Comparison of ENCODE assay signal across 21 cellular contexts in the genomic region with DNA sequence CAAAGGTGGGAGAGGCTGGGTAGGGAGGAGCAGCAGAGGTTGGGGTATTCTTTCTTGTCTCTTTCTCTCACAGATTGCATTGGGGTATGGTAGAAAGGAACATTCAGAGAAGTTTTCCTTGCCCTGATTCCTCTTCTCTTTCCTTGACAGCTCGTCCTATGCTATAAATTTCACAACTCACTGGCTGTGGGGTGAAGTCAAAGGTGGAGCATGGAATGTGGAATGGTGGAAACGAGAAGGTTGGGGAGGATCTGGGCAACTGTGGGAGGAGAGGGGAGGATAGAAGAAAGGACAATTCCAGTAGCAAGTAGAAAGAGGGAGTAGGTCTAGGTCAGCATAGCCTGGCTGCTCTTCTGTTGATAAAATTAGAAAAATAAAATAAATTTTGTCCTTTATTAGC.
"Had no signal": no experiment of that assay in that cellular context is flagged by ENCODE, and none has a peak within 500 bp of the region (broad histone marks: within the 10 kb centered on the region; RNA-seq: fewer than 3 reads in every experiment).

No MANE protein-coding gene starts in this region.

- H3K9me3 ChIP-seq: gastrocnemius medialis, heart right ventricle, mucosa of descending colon, ovary, suprapubic skin, thyroid gland, upper lobe of left lung, uterus had no signal

- H3K36me3 ChIP-seq: gastrocnemius medialis, heart right ventricle, ovary, suprapubic skin, thyroid gland, upper lobe of left lung, uterus had no signal

- H3K4me3 ChIP-seq: gastrocnemius medialis, heart right ventricle, mucosa of descending colon, ovary, smooth muscle cell, suprapubic skin, thyroid gland, upper lobe of left lung, uterus had no signal

- DNase-seq: effector memory CD4-positive, alpha-beta T cell; gastrocnemius medialis; heart right ventricle; islet precursor cell; mammary epithelial cell; mucosa of descending colon; naive thymus-derived CD8-positive, alpha-beta T cell; nucleus accumbens; ovary; right cardiac atrium; stimulated activated CD4-positive, alpha-beta T cell treated with anti-CD3 and anti-CD28 coated beads, Interleukin-4, amount 100 ng/mL, for 1 hour; stimulated activated CD8-positive, alpha-beta memory T cell treated with anti-CD3 and anti-CD28 coated beads, Interleukin-4, amount 100 ng/mL, for 48 hours; stimulated activated naive CD8-positive, alpha-beta T cell treated with anti-CD3 and anti-CD28 coated beads, Interleukin-15, Interleukin-2, amounts not matched to agents 100 U/mL and 50 U/mL, for 24 hours; thyroid gland; upper lobe of left lung; uterus had no signal

- ATAC-seq: esophagus mucosa; gastrocnemius medialis; heart right ventricle; left lobe of liver; mucosa of descending colon; naive thymus-derived CD8-positive, alpha-beta T cell; right cardiac atrium; stimulated activated effector memory CD8-positive, alpha-beta T cell treated with anti-CD3 and anti-CD28 coated beads, Interleukin-12 subunit alpha, Interleukin-12 subunit beta, amount 100 ng/mL, for 72 hours; stimulated activated naive CD8-positive, alpha-beta T cell treated with anti-CD3 and anti-CD28 coated beads, Interleukin-15, Interleukin-2, amounts not matched to agents 100 U/mL and 50 U/mL, for 24 hours had no signal

- H3K27ac ChIP-seq: gastrocnemius medialis, heart right ventricle, ovary, suprapubic skin, thyroid gland, upper lobe of left lung, uterus had no signal

- H3K27me3 ChIP-seq: gastrocnemius medialis, ovary, thyroid gland, upper lobe of left lung, uterus had no signal
